Comparison of ENCODE assay signal across 1 cellular context in genomic region chr3:49673715-49674490, GRCh38.
TF ChIP-seq lines count a peak whose summit lies in the region.

TSS of gene APEH (plus strand) at chr3:49674351. CDS start at chr3:49674402, 51 bp downstream.

TF ChIP-seq in HepG2, 621 proteins besides CTCF, POLR2A, EP300 and RAD21 (continued from another document and continues in another):
- TF ChIP-seq, protein P1, sequence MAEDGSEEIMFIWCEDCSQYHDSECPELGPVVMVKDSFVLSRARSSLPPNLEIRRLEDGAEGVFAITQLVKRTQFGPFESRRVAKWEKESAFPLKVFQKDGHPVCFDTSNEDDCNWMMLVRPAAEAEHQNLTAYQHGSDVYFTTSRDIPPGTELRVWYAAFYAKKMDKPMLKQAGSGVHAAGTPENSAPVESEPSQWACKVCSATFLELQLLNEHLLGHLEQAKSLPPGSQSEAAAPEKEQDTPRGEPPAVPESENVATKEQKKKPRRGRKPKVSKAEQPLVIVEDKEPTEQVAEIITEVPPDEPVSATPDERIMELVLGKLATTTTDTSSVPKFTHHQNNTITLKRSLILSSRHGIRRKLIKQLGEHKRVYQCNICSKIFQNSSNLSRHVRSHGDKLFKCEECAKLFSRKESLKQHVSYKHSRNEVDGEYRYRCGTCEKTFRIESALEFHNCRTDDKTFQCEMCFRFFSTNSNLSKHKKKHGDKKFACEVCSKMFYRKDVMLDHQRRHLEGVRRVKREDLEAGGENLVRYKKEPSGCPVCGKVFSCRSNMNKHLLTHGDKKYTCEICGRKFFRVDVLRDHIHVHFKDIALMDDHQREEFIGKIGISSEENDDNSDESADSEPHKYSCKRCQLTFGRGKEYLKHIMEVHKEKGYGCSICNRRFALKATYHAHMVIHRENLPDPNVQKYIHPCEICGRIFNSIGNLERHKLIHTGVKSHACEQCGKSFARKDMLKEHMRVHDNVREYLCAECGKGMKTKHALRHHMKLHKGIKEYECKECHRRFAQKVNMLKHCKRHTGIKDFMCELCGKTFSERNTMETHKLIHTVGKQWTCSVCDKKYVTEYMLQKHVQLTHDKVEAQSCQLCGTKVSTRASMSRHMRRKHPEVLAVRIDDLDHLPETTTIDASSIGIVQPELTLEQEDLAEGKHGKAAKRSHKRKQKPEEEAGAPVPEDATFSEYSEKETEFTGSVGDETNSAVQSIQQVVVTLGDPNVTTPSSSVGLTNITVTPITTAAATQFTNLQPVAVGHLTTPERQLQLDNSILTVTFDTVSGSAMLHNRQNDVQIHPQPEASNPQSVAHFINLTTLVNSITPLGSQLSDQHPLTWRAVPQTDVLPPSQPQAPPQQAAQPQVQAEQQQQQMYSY (CRISPR knock-in tag; IDR thresholded peaks at IDR 0.05): no peak
- TF ChIP-seq, protein P2, sequence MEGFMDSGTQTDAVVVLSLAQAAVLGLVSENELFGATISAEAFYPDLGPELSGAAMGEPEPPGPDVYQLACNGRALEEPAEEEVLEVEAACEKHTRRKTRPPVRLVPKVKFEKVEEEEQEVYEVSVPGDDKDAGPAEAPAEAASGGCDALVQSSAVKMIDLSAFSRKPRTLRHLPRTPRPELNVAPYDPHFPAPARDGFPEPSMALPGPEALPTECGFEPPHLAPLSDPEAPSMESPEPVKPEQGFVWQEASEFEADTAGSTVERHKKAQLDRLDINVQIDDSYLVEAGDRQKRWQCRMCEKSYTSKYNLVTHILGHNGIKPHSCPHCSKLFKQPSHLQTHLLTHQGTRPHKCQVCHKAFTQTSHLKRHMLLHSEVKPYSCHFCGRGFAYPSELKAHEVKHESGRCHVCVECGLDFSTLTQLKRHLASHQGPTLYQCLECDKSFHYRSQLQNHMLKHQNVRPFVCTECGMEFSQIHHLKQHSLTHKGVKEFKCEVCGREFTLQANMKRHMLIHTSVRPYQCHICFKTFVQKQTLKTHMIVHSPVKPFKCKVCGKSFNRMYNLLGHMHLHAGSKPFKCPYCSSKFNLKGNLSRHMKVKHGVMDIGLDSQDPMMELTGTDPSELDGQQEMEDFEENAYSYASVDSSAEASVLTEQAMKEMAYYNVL (CRISPR knock-in tag; IDR thresholded peaks at IDR 0.05; ENCODE audit: borderline replicate concordance): no peak
- TF ChIP-seq ATF6 (CRISPR knock-in tag; conservative IDR thresholded peaks at IDR 0.05) (no peak), HOXA7 (CRISPR knock-in tag; IDR thresholded peaks at IDR 0.05) (no peak), SYNCRIP (IDR thresholded peaks at IDR 0.05; ENCODE audit: insufficient read depth, low read depth, low read length) (no peak), ZNF484 (CRISPR knock-in tag; IDR thresholded peaks at IDR 0.05; ENCODE audit: borderline replicate concordance, low read depth) (no peak), THAP9 (CRISPR knock-in tag; IDR thresholded peaks at IDR 0.05; ENCODE audit: borderline replicate concordance) (peak; percentile 90; the same call in 1 of the 2 replicates), ZC3H13 (CRISPR knock-in tag; IDR thresholded peaks at IDR 0.05) (peak; percentile 77), ELF3 (CRISPR knock-in tag; IDR thresholded peaks at IDR 0.05) (peak; percentile 81), ZMYM2 (CRISPR knock-in tag; IDR thresholded peaks at IDR 0.05) (peak; percentile 72; the same call in 1 of the 2 replicates), ZNF121 (CRISPR knock-in tag; IDR thresholded peaks at IDR 0.05) (no peak), DNMT1 (CRISPR knock-in tag; IDR thresholded peaks at IDR 0.05) (peak; percentile 49), SKIL (CRISPR knock-in tag; IDR thresholded peaks at IDR 0.05; ENCODE audit: borderline replicate concordance) (no peak; the same call in 1 of the 2 replicates), ZNF619 (CRISPR knock-in tag; IDR thresholded peaks at IDR 0.05) (peak; percentile 74; the same call in 1 of the 2 replicates), NFIC (IDR thresholded peaks at IDR 0.05; ENCODE audit: low read length) (no peak), MAFG (CRISPR knock-in tag; IDR thresholded peaks at IDR 0.05) (no peak), RXRA (CRISPR knock-in tag; IDR thresholded peaks at IDR 0.05) (peak; percentile 58; the same call in 1 of the 2 replicates), GABPA (IDR thresholded peaks at IDR 0.05; ENCODE audit: low read depth, low read length) (no peak), GABPA (CRISPR knock-in tag; IDR thresholded peaks at IDR 0.05; ENCODE audit: low read depth) (no peak), MAZ (IDR thresholded peaks at IDR 0.05; ENCODE audit: borderline replicate concordance, low read depth, low read length) (peak; percentile 81), MAZ (CRISPR knock-in tag; IDR thresholded peaks at IDR 0.05; ENCODE audit: low read depth) (peak; percentile 19), ZNF720 (CRISPR knock-in tag; IDR thresholded peaks at IDR 0.05) (no peak), MIER3 (CRISPR knock-in tag; IDR thresholded peaks at IDR 0.05; ENCODE audit: borderline replicate concordance) (no peak), ZSCAN20 (CRISPR knock-in tag; IDR thresholded peaks at IDR 0.05; ENCODE audit: borderline replicate concordance) (no peak), ZNF44 (CRISPR knock-in tag; IDR thresholded peaks at IDR 0.05) (0 out of 2 replicates have a peak, but pooled peaks have one; percentile 15), CENPT (CRISPR knock-in tag; IDR thresholded peaks at IDR 0.05; ENCODE audit: low read depth) (no peak), TRIM24 (CRISPR knock-in tag; IDR thresholded peaks at IDR 0.05) (no peak), RBM39 (IDR thresholded peaks at IDR 0.05; ENCODE audit: low read depth, low read length, poor library complexity, severe bottlenecking) (peak; percentile 45), ZNF280B (CRISPR knock-in tag; IDR thresholded peaks at IDR 0.05; ENCODE audit: borderline replicate concordance) (peak; percentile 72; the same call in 1 of the 2 replicates), TBL1XR1 (IDR thresholded peaks at IDR 0.05; ENCODE audit: borderline replicate concordance, low read length, partially characterized antibody) (no peak), ZFP62 (CRISPR knock-in tag; IDR thresholded peaks at IDR 0.05) (no peak)
- TF ChIP-seq, protein P3, sequence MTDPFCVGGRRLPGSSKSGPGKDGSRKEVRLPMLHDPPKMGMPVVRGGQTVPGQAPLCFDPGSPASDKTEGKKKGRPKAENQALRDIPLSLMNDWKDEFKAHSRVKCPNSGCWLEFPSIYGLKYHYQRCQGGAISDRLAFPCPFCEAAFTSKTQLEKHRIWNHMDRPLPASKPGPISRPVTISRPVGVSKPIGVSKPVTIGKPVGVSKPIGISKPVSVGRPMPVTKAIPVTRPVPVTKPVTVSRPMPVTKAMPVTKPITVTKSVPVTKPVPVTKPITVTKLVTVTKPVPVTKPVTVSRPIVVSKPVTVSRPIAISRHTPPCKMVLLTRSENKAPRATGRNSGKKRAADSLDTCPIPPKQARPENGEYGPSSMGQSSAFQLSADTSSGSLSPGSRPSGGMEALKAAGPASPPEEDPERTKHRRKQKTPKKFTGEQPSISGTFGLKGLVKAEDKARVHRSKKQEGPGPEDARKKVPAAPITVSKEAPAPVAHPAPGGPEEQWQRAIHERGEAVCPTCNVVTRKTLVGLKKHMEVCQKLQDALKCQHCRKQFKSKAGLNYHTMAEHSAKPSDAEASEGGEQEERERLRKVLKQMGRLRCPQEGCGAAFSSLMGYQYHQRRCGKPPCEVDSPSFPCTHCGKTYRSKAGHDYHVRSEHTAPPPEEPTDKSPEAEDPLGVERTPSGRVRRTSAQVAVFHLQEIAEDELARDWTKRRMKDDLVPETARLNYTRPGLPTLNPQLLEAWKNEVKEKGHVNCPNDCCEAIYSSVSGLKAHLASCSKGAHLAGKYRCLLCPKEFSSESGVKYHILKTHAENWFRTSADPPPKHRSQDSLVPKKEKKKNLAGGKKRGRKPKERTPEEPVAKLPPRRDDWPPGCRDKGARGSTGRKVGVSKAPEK (CRISPR knock-in tag; IDR thresholded peaks at IDR 0.05; ENCODE audit: borderline replicate concordance): no peak
- TF ChIP-seq, protein P4, sequence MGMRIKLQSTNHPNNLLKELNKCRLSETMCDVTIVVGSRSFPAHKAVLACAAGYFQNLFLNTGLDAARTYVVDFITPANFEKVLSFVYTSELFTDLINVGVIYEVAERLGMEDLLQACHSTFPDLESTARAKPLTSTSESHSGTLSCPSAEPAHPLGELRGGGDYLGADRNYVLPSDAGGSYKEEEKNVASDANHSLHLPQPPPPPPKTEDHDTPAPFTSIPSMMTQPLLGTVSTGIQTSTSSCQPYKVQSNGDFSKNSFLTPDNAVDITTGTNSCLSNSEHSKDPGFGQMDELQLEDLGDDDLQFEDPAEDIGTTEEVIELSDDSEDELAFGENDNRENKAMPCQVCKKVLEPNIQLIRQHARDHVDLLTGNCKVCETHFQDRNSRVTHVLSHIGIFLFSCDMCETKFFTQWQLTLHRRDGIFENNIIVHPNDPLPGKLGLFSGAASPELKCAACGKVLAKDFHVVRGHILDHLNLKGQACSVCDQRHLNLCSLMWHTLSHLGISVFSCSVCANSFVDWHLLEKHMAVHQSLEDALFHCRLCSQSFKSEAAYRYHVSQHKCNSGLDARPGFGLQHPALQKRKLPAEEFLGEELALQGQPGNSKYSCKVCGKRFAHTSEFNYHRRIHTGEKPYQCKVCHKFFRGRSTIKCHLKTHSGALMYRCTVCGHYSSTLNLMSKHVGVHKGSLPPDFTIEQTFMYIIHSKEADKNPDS (CRISPR knock-in tag; IDR thresholded peaks at IDR 0.05): 0 out of 2 replicates have a peak, but pooled peaks have one; percentile 31
- TF ChIP-seq, protein P5, sequence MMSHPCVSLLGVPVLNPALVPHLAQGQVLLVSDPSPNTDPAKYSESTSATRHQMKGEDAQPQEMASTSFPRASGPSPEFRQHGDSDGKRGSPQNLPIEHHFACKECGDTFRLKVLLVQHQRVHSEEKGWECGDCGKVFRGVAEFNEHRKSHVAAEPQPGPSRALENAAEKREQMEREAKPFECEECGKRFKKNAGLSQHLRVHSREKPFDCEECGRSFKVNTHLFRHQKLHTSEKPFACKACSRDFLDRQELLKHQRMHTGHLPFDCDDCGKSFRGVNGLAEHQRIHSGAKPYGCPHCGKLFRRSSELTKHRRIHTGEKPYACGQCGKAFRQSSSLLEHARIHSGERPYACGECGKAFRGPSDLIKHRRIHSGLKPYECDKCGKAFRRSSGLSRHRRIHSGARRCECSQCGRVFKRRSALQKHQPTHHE (CRISPR knock-in tag; IDR thresholded peaks at IDR 0.05; ENCODE audit: borderline replicate concordance): peak; percentile 67; the same call in 1 of the 2 replicates
- TF ChIP-seq, protein P6, sequence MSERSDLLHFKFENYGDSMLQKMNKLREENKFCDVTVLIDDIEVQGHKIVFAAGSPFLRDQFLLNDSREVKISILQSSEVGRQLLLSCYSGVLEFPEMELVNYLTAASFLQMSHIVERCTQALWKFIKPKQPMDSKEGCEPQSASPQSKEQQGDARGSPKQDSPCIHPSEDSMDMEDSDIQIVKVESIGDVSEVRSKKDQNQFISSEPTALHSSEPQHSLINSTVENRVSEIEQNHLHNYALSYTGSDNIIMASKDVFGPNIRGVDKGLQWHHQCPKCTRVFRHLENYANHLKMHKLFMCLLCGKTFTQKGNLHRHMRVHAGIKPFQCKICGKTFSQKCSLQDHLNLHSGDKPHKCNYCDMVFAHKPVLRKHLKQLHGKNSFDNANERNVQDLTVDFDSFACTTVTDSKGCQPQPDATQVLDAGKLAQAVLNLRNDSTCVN (CRISPR knock-in tag; IDR thresholded peaks at IDR 0.05; ENCODE audit: borderline replicate concordance): peak; percentile 68; the same call in 1 of the 2 replicates
